Comparison of ENCODE assay signal across 8 cellular contexts in genomic region chr22:37608477-37609239, GRCh38. TPM values are rescaled to one million over a fixed set of nuclear protein-coding genes. Genes with fewer than 3 reads are reported as not detected.
DNase-seq lines count a peak whose midpoint lies in the region; ATAC-seq and TF ChIP-seq lines count a peak whose summit lies in the region.

TSS of gene GGA1 (plus strand) at chr22:37608834. CDS start at chr22:37608861, 27 bp downstream.

- peak within 1 kb of the TSS; percentile 69 for H3K4me3 ChIP-seq in CD4-positive, CD25-positive, alpha-beta regulatory T cell (ENCODE audit: low read depth, low read length)
- peak within 1 kb of the TSS; percentile 68 to 97 (median 71) for H3K4me3 ChIP-seq in liver (ENCODE audit: low read depth in 1 of 3, low read length in 3 of 3)

- under 1% methylated on average over 82 of the region's 82 CpGs for WGBS in liver

- peak within 1 kb of the TSS; percentile 95 to 99 (median 98) for H3K27ac Mint-ChIP-seq in CD4-positive, CD25-positive, alpha-beta regulatory T cell
- H3K27ac Mint-ChIP-seq in activated CD4-positive, alpha-beta memory T cell treated with anti-CD3 and anti-CD28 coated beads for 36 hours = peak within 1 kb of the TSS; percentile 99

- peaks cover 0 to 3% (median 0%) of the 10 kb centered on the region in 7 donors for H3K9me3 Mint-ChIP-seq in CD4-positive, CD25-positive, alpha-beta regulatory T cell
- H3K9me3 Mint-ChIP-seq in activated CD4-positive, alpha-beta memory T cell treated with anti-CD3 and anti-CD28 coated beads for 36 hours = no peaks in the 10 kb centered on the region

- H3K4me1 Mint-ChIP-seq in CD4-positive, CD25-positive, alpha-beta regulatory T cell = peaks cover 5 to 66% (median 42%) of the 10 kb centered on the region in 4 donors
- H3K4me1 Mint-ChIP-seq in activated CD4-positive, alpha-beta memory T cell treated with anti-CD3 and anti-CD28 coated beads for 36 hours (ENCODE audit: low read depth) = peaks cover 54% of the 10 kb centered on the region

- CTCF ChIA-PET in activated CD4-positive, alpha-beta memory T cell treated with anti-CD3 and anti-CD28 coated beads for 36 hours (lab: Charles Lee) = interaction anchor here (0.6 to 8.4 kb wide), 24 partner anchors 9 to 833 kb away, joined by 3 to 152 read pairs (median 6); partner anchors contain the start of genes IFT27, LGALS1, MFNG and PDXP

- peak; percentile 80 to 83 for ATAC-seq in CD4-positive, CD25-positive, alpha-beta regulatory T cell (ENCODE audit: low read depth in 2 of 2)
- peak; percentile 71 for ATAC-seq in GM19452 (IDR thresholded peaks at IDR 0.05; ENCODE audit: unreplicated experiment)

- H3K36me3 Mint-ChIP-seq in CD4-positive, CD25-positive, alpha-beta regulatory T cell = no peaks in the 10 kb centered on the region
- no peaks in the 10 kb centered on the region for H3K36me3 Mint-ChIP-seq in activated CD4-positive, alpha-beta memory T cell treated with anti-CD3 and anti-CD28 coated beads for 36 hours

- no peaks in the 10 kb centered on the region for H3K27me3 ChIP-seq in CD4-positive, CD25-positive, alpha-beta regulatory T cell (ENCODE audit: control insufficient read depth, insufficient read depth, low read length)
- H3K27me3 ChIP-seq in liver (ENCODE audit: control insufficient read depth in 4 of 4, insufficient read depth in 4 of 4, low read length in 3 of 4) = no peaks in the 10 kb centered on the region

- POLR2A ChIA-PET in activated CD4-positive, alpha-beta memory T cell treated with anti-CD3 and anti-CD28 coated beads for 36 hours (lab: Charles Lee) = interaction anchor here (0.5 to 2.9 kb wide), 13 partner anchors 13 to 386 kb away, joined by 3 to 27 read pairs (median 5); partner anchors contain the start of genes LGALS1, NOL12, PDXP and SH3BP1

- H3K9ac ChIP-seq in liver (ENCODE audit: low read depth in 1 of 2, low read length in 2 of 2) = peak within 1 kb of the TSS; percentile 91 to 94

- H3K4me3 Mint-ChIP-seq in CD4-positive, CD25-positive, alpha-beta regulatory T cell = peak within 1 kb of the TSS; percentile 85 to 98 (median 94)
- peak within 1 kb of the TSS; percentile 87 for H3K4me3 Mint-ChIP-seq in activated CD4-positive, alpha-beta memory T cell treated with anti-CD3 and anti-CD28 coated beads for 36 hours

- H3K27me3 Mint-ChIP-seq in CD4-positive, CD25-positive, alpha-beta regulatory T cell = peaks cover 7% of the 10 kb centered on the region
- no peaks in the 10 kb centered on the region for H3K27me3 Mint-ChIP-seq in activated CD4-positive, alpha-beta memory T cell treated with anti-CD3 and anti-CD28 coated beads for 36 hours

- peaks cover 55% of the 10 kb centered on the region for H3K4me1 ChIP-seq in CD4-positive, CD25-positive, alpha-beta regulatory T cell (ENCODE audit: control insufficient read depth, insufficient read depth, low read length, poor library complexity, severe bottlenecking)
- H3K4me1 ChIP-seq in liver (ENCODE audit: control insufficient read depth in 4 of 4, insufficient read depth in 4 of 4, low read length in 3 of 4) = peaks cover 4 to 41% (median 25%) of the 10 kb centered on the region in 4 donors

- no peaks in the 10 kb centered on the region for H3K9me3 ChIP-seq in CD4-positive, CD25-positive, alpha-beta regulatory T cell (ENCODE audit: control insufficient read depth in 2 of 2, low read length in 2 of 2)
- no peaks in the 10 kb centered on the region for H3K9me3 ChIP-seq in liver (ENCODE audit: control insufficient read depth in 4 of 4, low read length in 3 of 4)

- H3K27ac ChIP-seq in CD4-positive, CD25-positive, alpha-beta regulatory T cell (ENCODE audit: insufficient read depth, low read length, poor library complexity, severe bottlenecking) = peak within 1 kb of the TSS; percentile 97
- peak within 1 kb of the TSS; percentile 86 for H3K27ac ChIP-seq in liver (ENCODE audit: low read depth in 1 of 2, low read length in 2 of 2)

- intact Hi-C loops in activated CD4-positive, alpha-beta memory T cell treated with anti-CD3 and anti-CD28 coated beads for 36 hours (cut with micrococcal nuclease) = loop anchor here (1.0 to 5.0 kb wide), 8 partner anchors 16 to 234 kb away; partner anchors contain the start of genes ANKRD54, GCAT and PDXP

- H3K36me3 ChIP-seq in CD4-positive, CD25-positive, alpha-beta regulatory T cell (ENCODE audit: control insufficient read depth, insufficient read depth, low read length) = no peaks in the 10 kb centered on the region
- no peaks in the 10 kb centered on the region for H3K36me3 ChIP-seq in liver (ENCODE audit: control insufficient read depth in 4 of 4, insufficient read depth in 3 of 4, low read depth in 1 of 4, low read length in 3 of 4)

- TF ChIP-seq CTCF in liver (IDR thresholded peaks at IDR 0.05; ENCODE audit: low read depth, low read length, missing input control) = no peak

- peak; percentile 97 to 99 (median 97) for DNase-seq in CD4-positive, CD25-positive, alpha-beta regulatory T cell
- DNase-seq in HK-2 (ENCODE audit: unreplicated experiment) (peak; percentile 94), NCI-H82 treated with DMSO at 0.1 percent for 48 hours (lab: John Stamatoyannopoulos, UW; ENCODE audit: unreplicated experiment) (peak; percentile 84), dermis microvascular lymphatic vessel endothelial cell (ENCODE audit: low read depth in 2 of 2) (peak; percentile 97 to 98)
- peak; percentile 97 for DNase-seq in activated CD4-positive, alpha-beta memory T cell treated with anti-CD3 and anti-CD28 coated beads for 36 hours
- DNase-seq in stimulated activated CD4-positive, alpha-beta T cell treated with anti-CD3 and anti-CD28 coated beads, Interleukin-4, amount 100 ng/mL, for 1 hour = peak; percentile 94

- TF ChIP-seq RAD21 in liver (IDR thresholded peaks at IDR 0.05) = peak; percentile 3 to 7

TF ChIP-seq in liver, 16 proteins besides CTCF, POLR2A, EP300 and RAD21 (continues in another document):
- peak; percentile 98 for TF ChIP-seq ZBTB33 (IDR thresholded peaks at IDR 0.05)
- no peak for TF ChIP-seq ATF3 (IDR thresholded peaks at IDR 0.05)
- TF ChIP-seq FOXA1 (IDR thresholded peaks at IDR 0.05) = peak; percentile 34
- TF ChIP-seq HNF4A (conservative IDR thresholded peaks at IDR 0.05) = peak in 1 of 2 donors; percentile 26
- TF ChIP-seq NR2F2 (IDR thresholded peaks at IDR 0.05) = peak; percentile 88
- TF ChIP-seq HNF4G (IDR thresholded peaks at IDR 0.05) = no peak
- peak; percentile 77 for TF ChIP-seq YY1 (IDR thresholded peaks at IDR 0.05)
- no peak for TF ChIP-seq FOXA2 (IDR thresholded peaks at IDR 0.05)
- TF ChIP-seq GABPA (IDR thresholded peaks at IDR 0.05 in 1 of 2, conservative IDR thresholded peaks at IDR 0.05 in 1 of 2) = peak; percentile 98 to 99
- TF ChIP-seq EGR1 (IDR thresholded peaks at IDR 0.05; ENCODE audit: low read depth in 2 of 2) = peak; percentile 10 to 52
- peak; percentile 88 to 93 for TF ChIP-seq RXRA (IDR thresholded peaks at IDR 0.05)
- peak; percentile 98 for TF ChIP-seq MAX (IDR thresholded peaks at IDR 0.05)

RNA-seq across cellular contexts. Expression of gene GGA1, which starts in this region (rescaled TPM):
- total RNA-seq in CD4-positive, CD25-positive, alpha-beta regulatory T cell = 69.7 TPM
- polyA plus RNA-seq in CD4-positive, CD25-positive, alpha-beta regulatory T cell = 10 to 100 TPM; 14.0 to 19.8 (median 16.8) TPM
- 10 to 100 TPM; 59.0 to 61.1 TPM for total RNA-seq in activated CD4-positive, alpha-beta memory T cell treated with anti-CD3 and anti-CD28 coated beads for 36 hours
- total RNA-seq in dermis microvascular lymphatic vessel endothelial cell (42.0 and 62.8 TPM in 2 replicates), liver (10 to 100 TPM; 17.4 to 26.4 TPM)
- 10 to 100 TPM; 15.1 to 18.2 TPM for polyA plus RNA-seq in liver

Comparison
In these comparisons a context has a peak if more than half of its experiments do, and no peak if none do; other contexts are left out.
1. Peak in every context shown above with its lines: DNase-seq, ATAC-seq, H3K4me3 ChIP-seq and H3K27ac ChIP-seq.